In genomic region chr5:6328173-6328572, GRCh38 we compare ENCODE assay signal across 12 cellular contexts. TPM values are rescaled to one million over a fixed set of nuclear protein-coding genes. Genes with fewer than 3 reads are reported as not detected.
DNase-seq lines count a peak whose midpoint lies in the region; ATAC-seq and TF ChIP-seq lines count a peak whose summit lies in the region.
"Had no signal": no experiment of that assay in that cellular context is flagged by ENCODE, and none has a peak within 500 bp of the region (broad histone marks: within the 10 kb centered on the region; RNA-seq: fewer than 3 reads in every experiment).

No MANE protein-coding gene starts in this region.

- no peaks in the 10 kb centered on the region for H3K4me1 ChIP-seq in upper lobe of right lung

- H3K36me3 ChIP-seq in upper lobe of right lung, result no peaks in the 10 kb centered on the region

- peaks cover 19% of the 10 kb centered on the region for H3K9me3 ChIP-seq in upper lobe of right lung

- no peaks in the 10 kb centered on the region for H3K27me3 ChIP-seq in upper lobe of right lung

- ATAC-seq in upper lobe of right lung (peak; percentile 30), HG02938 (IDR thresholded peaks at IDR 0.05; ENCODE audit: unreplicated experiment) (no peak)
- ATAC-seq: CD8-positive, alpha-beta T cell had no signal

- intact Hi-C loops in upper lobe of right lung (cut with DNase I), result no loop called here

- no peak for TF ChIP-seq CTCF in upper lobe of right lung (IDR thresholded peaks at IDR 0.05)

- H3K4me3 ChIP-seq in upper lobe of right lung, result no peak overlapping the region

- TF ChIP-seq POLR2A in erythroblast (IDR thresholded peaks at IDR 0.05; ENCODE audit: low read length), result no peak

- DNase-seq in stimulated activated CD4-positive, alpha-beta T cell treated with anti-CD3 and anti-CD28 coated beads, Interleukin-15, amount 100 ng/mL, for 24 hours, result peak; percentile 6
- DNase-seq in stimulated activated CD4-positive, alpha-beta T cell treated with anti-CD3 and anti-CD28 coated beads, Interleukin-4, amount 100 ng/mL, for 4 hours, result no peak
- DNase-seq in RPMI8226, result peak; percentile 49
- DNase-seq in erythroblast (lab: John Stamatoyannopoulos, UW), result peak; percentile 9 to 27
- DNase-seq in upper lobe of right lung, result no peak
- no peak for DNase-seq in NCI-H1930 (lab: John Stamatoyannopoulos, UW)
- no peak for DNase-seq in pons (ENCODE audit: low spot score)
- DNase-seq: activated T-cell treated with anti-CD3 and anti-CD28 coated beads, Interleukin-2, amount 50 U/mL, for 48 hours; CD8-positive, alpha-beta T cell; occipital lobe had no signal

- no peak overlapping the region for H3K27ac ChIP-seq in upper lobe of right lung
- H3K27ac ChIP-seq: HL-60 had no signal

RNA-seq across cellular contexts. Expression of gene MED10, which starts 50.2 kb away (rescaled TPM):
- total RNA-seq in upper lobe of right lung, result 31.8 TPM

Comparison
In these comparisons a context has a peak if more than half of its experiments do, and no peak if none do; other contexts are left out.
1. DNase-seq: peak in stimulated activated CD4-positive, alpha-beta T cell treated with anti-CD3 and anti-CD28 coated beads, Interleukin-15, amount 100 ng/mL, for 24 hours (single experiment), RPMI8226 (single experiment) and erythroblast (2 of 2); none in stimulated activated CD4-positive, alpha-beta T cell treated with anti-CD3 and anti-CD28 coated beads, Interleukin-4, amount 100 ng/mL, for 4 hours (0 of 2), upper lobe of right lung (single experiment), NCI-H1930 (0 of 2) and pons (single experiment).